16 cellular contexts compared by ENCODE assay signal in genomic region chr15:62824111-62824737, GRCh38.
A peak's percentile ranks its signal among the peaks of the same experiment; 100 is the strongest.
DNase-seq lines count a peak whose midpoint lies in the region; ATAC-seq and TF ChIP-seq lines count a peak whose summit lies in the region.
"Had no signal": no experiment of that assay in that cellular context is flagged by ENCODE, and none has a peak within 500 bp of the region (broad histone marks: within the 10 kb centered on the region; RNA-seq: fewer than 3 reads in every experiment).

No MANE protein-coding gene starts in this region.

- H3K27me3 ChIP-seq in SJCRH30, result no peaks in the 10 kb centered on the region
- H3K27me3 ChIP-seq in CD4-positive, alpha-beta T cell (ENCODE audit: control insufficient read depth, insufficient read depth, low read length), result no peaks in the 10 kb centered on the region

- no peaks in the 10 kb centered on the region for H3K4me1 Mint-ChIP-seq in CD4-positive, alpha-beta T cell (ENCODE audit: low read depth)
- H3K4me1 Mint-ChIP-seq: activated CD8-positive, alpha-beta memory T cell treated with anti-CD3 and anti-CD28 coated beads, Interleukin-2, amount 10 ng/mL, durations not matched to agents 7 days and 5 days; activated naive CD4-positive, alpha-beta T cell treated with anti-CD3 and anti-CD28 coated beads, Interleukin-2, amount 50 U/mL, for 24 hours had no signal

- H3K9me3 ChIP-seq in SJCRH30 (replicated peaks), result no peaks in the 10 kb centered on the region
- H3K9me3 ChIP-seq in CD4-positive, alpha-beta T cell (ENCODE audit: control insufficient read depth, low read length), result no peaks in the 10 kb centered on the region

- CTCF ChIA-PET in CD4-positive, alpha-beta T cell (lab: Charles Lee), result no interaction called here

- POLR2A ChIA-PET in CD4-positive, alpha-beta T cell (lab: Charles Lee), result no interaction called here

- no peak overlapping the region for H3K4me3 ChIP-seq in SJCRH30
- H3K4me3 ChIP-seq in fibroblast of mammary gland (ENCODE audit: control insufficient read depth, low read depth, low read length), result no peak overlapping the region
- no peak overlapping the region for H3K4me3 ChIP-seq in retinal pigment epithelial cell (ENCODE audit: low read length)

- intact Hi-C loops in CD4-positive, alpha-beta T cell (cut with DNase I, micrococcal nuclease), result no loop called here

- H3K4me3 Mint-ChIP-seq in CD4-positive, alpha-beta T cell, result no peak overlapping the region
- H3K4me3 Mint-ChIP-seq: activated CD8-positive, alpha-beta memory T cell treated with anti-CD3 and anti-CD28 coated beads, Interleukin-2, amount 10 ng/mL, durations not matched to agents 7 days and 5 days; activated naive CD4-positive, alpha-beta T cell treated with anti-CD3 and anti-CD28 coated beads, Interleukin-2, amount 50 U/mL, for 24 hours; IgD-negative memory B cell; natural killer cell treated with Interleukin-12 subunit alpha and Interleukin-12 subunit beta and Interleukin-15 and Interleukin-18, amount 100 ng/mL, for 72 hours had no signal

- H3K4me1 ChIP-seq in SJCRH30, result peaks cover 31% of the 10 kb centered on the region

- no peak for ATAC-seq in CD4-positive, alpha-beta T cell (ENCODE audit: poor library complexity)
- ATAC-seq: activated CD8-positive, alpha-beta memory T cell treated with anti-CD3 and anti-CD28 coated beads, Interleukin-2, amount 10 ng/mL, durations not matched to agents 7 days and 5 days; left cardiac atrium; natural killer cell treated with Interleukin-12 subunit alpha and Interleukin-12 subunit beta and Interleukin-15 and Interleukin-18, amount 100 ng/mL, for 72 hours had no signal

- H3K27ac Mint-ChIP-seq in CD4-positive, alpha-beta T cell, result no peak overlapping the region
- H3K27ac Mint-ChIP-seq: activated CD8-positive, alpha-beta memory T cell treated with anti-CD3 and anti-CD28 coated beads, Interleukin-2, amount 10 ng/mL, durations not matched to agents 7 days and 5 days; activated naive CD4-positive, alpha-beta T cell treated with anti-CD3 and anti-CD28 coated beads, Interleukin-2, amount 50 U/mL, for 24 hours; IgD-negative memory B cell; natural killer cell treated with Interleukin-12 subunit alpha and Interleukin-12 subunit beta and Interleukin-15 and Interleukin-18, amount 100 ng/mL, for 72 hours had no signal

- H3K36me3 ChIP-seq in SJCRH30, result no peaks in the 10 kb centered on the region

- peak; percentile 80 for DNase-seq in EL
- peak in 1 of 2 experiments; percentile 44 for DNase-seq in SJCRH30
- DNase-seq in fibroblast of mammary gland (ENCODE audit: low read depth), result peak; percentile 68
- peak; percentile 84 for DNase-seq in retinal pigment epithelial cell (ENCODE audit: low read depth)
- no peak for DNase-seq in activated CD8-positive, alpha-beta memory T cell treated with anti-CD3 and anti-CD28 coated beads, Interleukin-2, amount 50 U/mL, for 4 hours
- DNase-seq in GF-D8 (lab: John Stamatoyannopoulos, UW), result no peak
- no peak for DNase-seq in NCI-H187 (lab: John Stamatoyannopoulos, UW)
- no peak for DNase-seq in CD4-positive, alpha-beta T cell
- DNase-seq: activated CD8-positive, alpha-beta memory T cell treated with anti-CD3 and anti-CD28 coated beads, Interleukin-2, amount 10 ng/mL, durations not matched to agents 7 days and 5 days; glutamatergic neuron; left cardiac atrium; NCI-H146; SIG-M5 had no signal

- no peak for TF ChIP-seq CTCF in fibroblast of mammary gland (conservative IDR thresholded peaks at IDR 0.05; ENCODE audit: control insufficient read depth, insufficient read depth, low read depth, low read length)
- TF ChIP-seq CTCF in retinal pigment epithelial cell (conservative IDR thresholded peaks at IDR 0.05; ENCODE audit: low read depth, low read length), result no peak
- no peak for TF ChIP-seq CTCF in CD4-positive, alpha-beta T cell (IDR thresholded peaks at IDR 0.05)

- no peaks in the 10 kb centered on the region for H3K36me3 Mint-ChIP-seq in CD4-positive, alpha-beta T cell (ENCODE audit: low read depth)
- H3K36me3 Mint-ChIP-seq: activated CD8-positive, alpha-beta memory T cell treated with anti-CD3 and anti-CD28 coated beads, Interleukin-2, amount 10 ng/mL, durations not matched to agents 7 days and 5 days; activated naive CD4-positive, alpha-beta T cell treated with anti-CD3 and anti-CD28 coated beads, Interleukin-2, amount 50 U/mL, for 24 hours; IgD-negative memory B cell; natural killer cell treated with Interleukin-12 subunit alpha and Interleukin-12 subunit beta and Interleukin-15 and Interleukin-18, amount 100 ng/mL, for 72 hours had no signal

- H3K27me3 Mint-ChIP-seq in CD4-positive, alpha-beta T cell, result peaks cover 13% of the 10 kb centered on the region

- peak overlapping the region; percentile 6; the same call in 1 of the 2 replicates for H3K27ac ChIP-seq in SJCRH30
- H3K27ac ChIP-seq in CD4-positive, alpha-beta T cell (ENCODE audit: low read depth, low read length), result no peak overlapping the region

- H3K9me3 Mint-ChIP-seq in CD4-positive, alpha-beta T cell, result no peaks in the 10 kb centered on the region
- H3K9me3 Mint-ChIP-seq: activated naive CD4-positive, alpha-beta T cell treated with anti-CD3 and anti-CD28 coated beads, Interleukin-2, amount 50 U/mL, for 24 hours; natural killer cell treated with Interleukin-12 subunit alpha and Interleukin-12 subunit beta and Interleukin-15 and Interleukin-18, amount 100 ng/mL, for 72 hours had no signal

Comparison
In these comparisons a context has a peak if more than half of its experiments do, and no peak if none do; other contexts are left out.
1. DNase-seq: peak in EL (single experiment), fibroblast of mammary gland (single experiment) and retinal pigment epithelial cell (single experiment); none in activated CD8-positive, alpha-beta memory T cell treated with anti-CD3 and anti-CD28 coated beads, Interleukin-2, amount 50 U/mL, for 4 hours (single experiment), GF-D8 (single experiment), NCI-H187 (0 of 2) and CD4-positive, alpha-beta T cell (0 of 10).